In the genomic region with DNA sequence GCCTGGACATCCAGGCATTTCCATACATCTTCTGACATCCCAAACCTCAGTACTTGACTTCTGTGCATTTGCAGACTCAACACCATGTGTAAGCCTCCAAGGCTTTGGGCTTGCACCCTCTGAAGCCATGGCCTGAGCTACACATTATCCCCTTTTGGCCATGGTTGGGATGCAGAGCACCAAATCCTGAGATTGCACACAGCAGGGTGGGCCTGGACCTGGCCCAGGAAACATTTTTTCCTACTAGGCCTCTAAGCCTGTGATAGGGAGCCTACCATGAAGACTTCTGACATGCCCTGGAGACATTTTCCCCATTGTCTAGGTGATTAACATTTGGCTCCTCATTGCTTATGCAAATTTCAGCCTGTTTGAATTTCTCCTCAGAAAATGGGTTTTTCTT, we compare ENCODE assay signal across 1 cellular context.
TF ChIP-seq lines count a peak whose summit lies in the region.

No MANE protein-coding gene starts in this region.

TF ChIP-seq in HEK293, 187 proteins besides CTCF, POLR2A, EP300 and RAD21 (continued from another document):
- TF ChIP-seq ZNF324 (tag by site-specific recombination; IDR thresholded peaks at IDR 0.05) (no peak), ZNF114 (tag by site-specific recombination; IDR thresholded peaks at IDR 0.05) (no peak), ZNF76 (tag by site-specific recombination; IDR thresholded peaks at IDR 0.05; ENCODE audit: borderline replicate concordance, low read depth) (no peak), GLI4 (tag by site-specific recombination; IDR thresholded peaks at IDR 0.05) (no peak)
- TF ChIP-seq, protein P1, sequence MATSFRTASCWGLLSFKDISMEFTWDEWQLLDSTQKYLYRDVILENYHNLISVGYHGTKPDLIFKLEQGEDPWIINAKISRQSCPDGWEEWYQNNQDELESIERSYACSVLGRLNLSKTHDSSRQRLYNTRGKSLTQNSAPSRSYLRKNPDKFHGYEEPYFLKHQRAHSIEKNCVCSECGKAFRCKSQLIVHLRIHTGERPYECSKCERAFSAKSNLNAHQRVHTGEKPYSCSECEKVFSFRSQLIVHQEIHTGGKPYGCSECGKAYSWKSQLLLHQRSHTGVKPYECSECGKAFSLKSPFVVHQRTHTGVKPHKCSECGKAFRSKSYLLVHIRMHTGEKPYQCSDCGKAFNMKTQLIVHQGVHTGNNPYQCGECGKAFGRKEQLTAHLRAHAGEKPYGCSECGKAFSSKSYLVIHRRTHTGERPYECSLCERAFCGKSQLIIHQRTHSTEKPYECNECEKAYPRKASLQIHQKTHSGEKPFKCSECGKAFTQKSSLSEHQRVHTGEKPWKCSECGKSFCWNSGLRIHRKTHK (tag by site-specific recombination; IDR thresholded peaks at IDR 0.05): no peak
